ENCODE assay signal across 2 cellular contexts in the genomic region with DNA sequence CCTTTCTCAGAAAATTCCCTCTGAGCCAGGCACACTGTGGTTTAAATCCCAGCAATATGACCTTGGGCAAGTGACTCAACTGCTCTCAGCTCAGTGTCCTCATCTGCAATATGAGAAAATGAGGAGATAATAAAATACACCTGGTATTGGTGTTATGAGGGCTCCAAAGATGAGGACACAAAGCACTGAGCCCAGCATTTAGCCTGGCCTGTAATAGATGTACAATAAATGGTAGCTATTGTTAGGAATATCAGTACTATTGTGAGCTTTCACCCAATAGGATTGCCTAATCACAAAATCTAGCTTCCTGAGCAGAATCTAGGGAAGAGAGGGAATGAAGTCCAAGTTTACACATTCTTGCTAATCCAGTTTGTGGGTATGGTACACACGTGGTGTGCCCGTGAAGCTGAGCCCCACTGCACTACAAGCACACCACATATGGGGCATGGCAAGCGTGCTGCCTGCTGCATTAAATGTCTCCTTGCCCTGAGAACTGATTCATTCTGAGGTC.
TF ChIP-seq lines count a peak whose summit lies in the region.

No MANE protein-coding gene starts in this region.

TF ChIP-seq in K562, 482 proteins besides CTCF, POLR2A, EP300 and RAD21 (continued from another document):
- TF ChIP-seq, protein P1, sequence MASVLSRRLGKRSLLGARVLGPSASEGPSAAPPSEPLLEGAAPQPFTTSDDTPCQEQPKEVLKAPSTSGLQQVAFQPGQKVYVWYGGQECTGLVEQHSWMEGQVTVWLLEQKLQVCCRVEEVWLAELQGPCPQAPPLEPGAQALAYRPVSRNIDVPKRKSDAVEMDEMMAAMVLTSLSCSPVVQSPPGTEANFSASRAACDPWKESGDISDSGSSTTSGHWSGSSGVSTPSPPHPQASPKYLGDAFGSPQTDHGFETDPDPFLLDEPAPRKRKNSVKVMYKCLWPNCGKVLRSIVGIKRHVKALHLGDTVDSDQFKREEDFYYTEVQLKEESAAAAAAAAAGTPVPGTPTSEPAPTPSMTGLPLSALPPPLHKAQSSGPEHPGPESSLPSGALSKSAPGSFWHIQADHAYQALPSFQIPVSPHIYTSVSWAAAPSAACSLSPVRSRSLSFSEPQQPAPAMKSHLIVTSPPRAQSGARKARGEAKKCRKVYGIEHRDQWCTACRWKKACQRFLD (CRISPR knock-in tag; IDR thresholded peaks at IDR 0.05): no peak
- TF ChIP-seq C11orf30 (IDR thresholded peaks at IDR 0.05; ENCODE audit: low read depth) (no peak), CEBPB (tag; IDR thresholded peaks at IDR 0.05) (peak; percentile 62), PCBP1 (IDR thresholded peaks at IDR 0.05; ENCODE audit: low read depth, low read length, poor library complexity, severe bottlenecking) (no peak), FOXJ3 (CRISPR knock-in tag; IDR thresholded peaks at IDR 0.05) (no peak), FOXK1 (CRISPR knock-in tag; IDR thresholded peaks at IDR 0.05; ENCODE audit: borderline replicate concordance) (no peak), SREBF1 (IDR thresholded peaks at IDR 0.05; ENCODE audit: borderline replicate concordance, low read depth, low read length) (no peak)
- TF ChIP-seq, protein P2, sequence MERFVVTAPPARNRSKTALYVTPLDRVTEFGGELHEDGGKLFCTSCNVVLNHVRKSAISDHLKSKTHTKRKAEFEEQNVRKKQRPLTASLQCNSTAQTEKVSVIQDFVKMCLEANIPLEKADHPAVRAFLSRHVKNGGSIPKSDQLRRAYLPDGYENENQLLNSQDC (CRISPR knock-in tag; IDR thresholded peaks at IDR 0.05): no peak
- TF ChIP-seq, protein P3, sequence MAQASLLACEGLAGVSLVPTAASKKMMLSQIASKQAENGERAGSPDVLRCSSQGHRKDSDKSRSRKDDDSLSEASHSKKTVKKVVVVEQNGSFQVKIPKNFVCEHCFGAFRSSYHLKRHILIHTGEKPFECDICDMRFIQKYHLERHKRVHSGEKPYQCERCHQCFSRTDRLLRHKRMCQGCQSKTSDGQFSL (CRISPR knock-in tag; IDR thresholded peaks at IDR 0.05): no peak
- TF ChIP-seq, protein P3 (tag; IDR thresholded peaks at IDR 0.05): no peak
- TF ChIP-seq, protein P4, sequence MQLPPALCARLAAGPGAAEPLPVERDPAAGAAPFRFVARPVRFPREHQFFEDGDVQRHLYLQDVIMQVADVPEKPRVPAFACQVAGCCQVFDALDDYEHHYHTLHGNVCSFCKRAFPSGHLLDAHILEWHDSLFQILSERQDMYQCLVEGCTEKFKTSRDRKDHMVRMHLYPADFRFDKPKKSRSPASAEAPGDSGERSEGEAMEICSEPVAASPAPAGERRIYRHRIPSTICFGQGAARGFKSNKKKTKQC (CRISPR knock-in tag; IDR thresholded peaks at IDR 0.05): no peak
TF ChIP-seq in K562: peak in this region for 3.

TF ChIP-seq in HepG2, 621 proteins besides CTCF, POLR2A, EP300 and RAD21 (continued from another document and continues in another):
- TF ChIP-seq, protein P5, sequence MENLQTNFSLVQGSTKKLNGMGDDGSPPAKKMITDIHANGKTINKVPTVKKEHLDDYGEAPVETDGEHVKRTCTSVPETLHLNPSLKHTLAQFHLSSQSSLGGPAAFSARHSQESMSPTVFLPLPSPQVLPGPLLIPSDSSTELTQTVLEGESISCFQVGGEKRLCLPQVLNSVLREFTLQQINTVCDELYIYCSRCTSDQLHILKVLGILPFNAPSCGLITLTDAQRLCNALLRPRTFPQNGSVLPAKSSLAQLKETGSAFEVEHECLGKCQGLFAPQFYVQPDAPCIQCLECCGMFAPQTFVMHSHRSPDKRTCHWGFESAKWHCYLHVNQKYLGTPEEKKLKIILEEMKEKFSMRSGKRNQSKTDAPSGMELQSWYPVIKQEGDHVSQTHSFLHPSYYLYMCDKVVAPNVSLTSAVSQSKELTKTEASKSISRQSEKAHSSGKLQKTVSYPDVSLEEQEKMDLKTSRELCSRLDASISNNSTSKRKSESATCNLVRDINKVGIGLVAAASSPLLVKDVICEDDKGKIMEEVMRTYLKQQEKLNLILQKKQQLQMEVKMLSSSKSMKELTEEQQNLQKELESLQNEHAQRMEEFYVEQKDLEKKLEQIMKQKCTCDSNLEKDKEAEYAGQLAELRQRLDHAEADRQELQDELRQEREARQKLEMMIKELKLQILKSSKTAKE (CRISPR knock-in tag; IDR thresholded peaks at IDR 0.05; ENCODE audit: borderline replicate concordance): peak; percentile 73
- TF ChIP-seq HES4 (CRISPR knock-in tag; IDR thresholded peaks at IDR 0.05; ENCODE audit: borderline replicate concordance) (no peak), GATAD2A (CRISPR knock-in tag; IDR thresholded peaks at IDR 0.05) (peak; percentile 97), ZNF3 (CRISPR knock-in tag; IDR thresholded peaks at IDR 0.05) (peak; percentile 97), SOX5 (CRISPR knock-in tag; IDR thresholded peaks at IDR 0.05; ENCODE audit: borderline replicate concordance) (peak; percentile 96), ZNF660 (CRISPR knock-in tag; IDR thresholded peaks at IDR 0.05; ENCODE audit: borderline replicate concordance, low read depth) (no peak), MTF2 (CRISPR knock-in tag; IDR thresholded peaks at IDR 0.05; ENCODE audit: borderline replicate concordance) (no peak), RFXAP (CRISPR knock-in tag; IDR thresholded peaks at IDR 0.05; ENCODE audit: borderline replicate concordance) (peak; percentile 65; the same call in 1 of the 2 replicates), ONECUT2 (CRISPR knock-in tag; IDR thresholded peaks at IDR 0.05) (no peak), JARID2 (CRISPR knock-in tag; IDR thresholded peaks at IDR 0.05; ENCODE audit: insufficient replicate concordance) (no peak), ZSCAN29 (CRISPR knock-in tag; conservative IDR thresholded peaks at IDR 0.05) (no peak), ZSCAN25 (CRISPR knock-in tag; IDR thresholded peaks at IDR 0.05) (peak; percentile 33; the same call in 1 of the 2 replicates), SMYD3 (CRISPR knock-in tag; IDR thresholded peaks at IDR 0.05) (no peak; the same call in 1 of the 2 replicates), ZSCAN12 (CRISPR knock-in tag; IDR thresholded peaks at IDR 0.05) (no peak), SP1 (IDR thresholded peaks at IDR 0.05) (no peak), SP1 (CRISPR knock-in tag; IDR thresholded peaks at IDR 0.05) (peak; percentile 23; the same call in 1 of the 2 replicates), FOXP1 (IDR thresholded peaks at IDR 0.05) (no peak), FOXP1 (CRISPR knock-in tag; IDR thresholded peaks at IDR 0.05) (peak; percentile 84), NCOA2 (CRISPR knock-in tag; IDR thresholded peaks at IDR 0.05) (peak; percentile 93), ZNF343 (CRISPR knock-in tag; IDR thresholded peaks at IDR 0.05) (no peak), MEIS2 (CRISPR knock-in tag; IDR thresholded peaks at IDR 0.05) (0 out of 2 replicates have a peak, but pooled peaks have one; percentile 56), JUNB (CRISPR knock-in tag; IDR thresholded peaks at IDR 0.05; ENCODE audit: borderline replicate concordance) (no peak), SYNCRIP (IDR thresholded peaks at IDR 0.05; ENCODE audit: insufficient read depth, low read depth, low read length) (no peak), HOXA5 (CRISPR knock-in tag; IDR thresholded peaks at IDR 0.05) (0 out of 2 replicates have a peak, but pooled peaks have one; percentile 50), ZNF556 (CRISPR knock-in tag; IDR thresholded peaks at IDR 0.05; ENCODE audit: borderline replicate concordance) (no peak), ZNF143 (CRISPR knock-in tag; IDR thresholded peaks at IDR 0.05) (no peak), THAP11 (CRISPR knock-in tag; IDR thresholded peaks at IDR 0.05) (peak; percentile 75), ZFP36 (IDR thresholded peaks at IDR 0.05; ENCODE audit: borderline replicate concordance, low read depth, low read length, partially characterized antibody) (no peak), ZNF615 (CRISPR knock-in tag; IDR thresholded peaks at IDR 0.05; ENCODE audit: borderline replicate concordance) (no peak), SMARCC2 (IDR thresholded peaks at IDR 0.05) (no peak), RFX5 (IDR thresholded peaks at IDR 0.05; ENCODE audit: low read depth, low read length) (no peak), ZNF329 (CRISPR knock-in tag; IDR thresholded peaks at IDR 0.05; ENCODE audit: low read depth) (no peak), ZMYM3 (CRISPR knock-in tag; IDR thresholded peaks at IDR 0.05) (peak; percentile 84; the same call in 1 of the 2 replicates)
- TF ChIP-seq, protein P6, sequence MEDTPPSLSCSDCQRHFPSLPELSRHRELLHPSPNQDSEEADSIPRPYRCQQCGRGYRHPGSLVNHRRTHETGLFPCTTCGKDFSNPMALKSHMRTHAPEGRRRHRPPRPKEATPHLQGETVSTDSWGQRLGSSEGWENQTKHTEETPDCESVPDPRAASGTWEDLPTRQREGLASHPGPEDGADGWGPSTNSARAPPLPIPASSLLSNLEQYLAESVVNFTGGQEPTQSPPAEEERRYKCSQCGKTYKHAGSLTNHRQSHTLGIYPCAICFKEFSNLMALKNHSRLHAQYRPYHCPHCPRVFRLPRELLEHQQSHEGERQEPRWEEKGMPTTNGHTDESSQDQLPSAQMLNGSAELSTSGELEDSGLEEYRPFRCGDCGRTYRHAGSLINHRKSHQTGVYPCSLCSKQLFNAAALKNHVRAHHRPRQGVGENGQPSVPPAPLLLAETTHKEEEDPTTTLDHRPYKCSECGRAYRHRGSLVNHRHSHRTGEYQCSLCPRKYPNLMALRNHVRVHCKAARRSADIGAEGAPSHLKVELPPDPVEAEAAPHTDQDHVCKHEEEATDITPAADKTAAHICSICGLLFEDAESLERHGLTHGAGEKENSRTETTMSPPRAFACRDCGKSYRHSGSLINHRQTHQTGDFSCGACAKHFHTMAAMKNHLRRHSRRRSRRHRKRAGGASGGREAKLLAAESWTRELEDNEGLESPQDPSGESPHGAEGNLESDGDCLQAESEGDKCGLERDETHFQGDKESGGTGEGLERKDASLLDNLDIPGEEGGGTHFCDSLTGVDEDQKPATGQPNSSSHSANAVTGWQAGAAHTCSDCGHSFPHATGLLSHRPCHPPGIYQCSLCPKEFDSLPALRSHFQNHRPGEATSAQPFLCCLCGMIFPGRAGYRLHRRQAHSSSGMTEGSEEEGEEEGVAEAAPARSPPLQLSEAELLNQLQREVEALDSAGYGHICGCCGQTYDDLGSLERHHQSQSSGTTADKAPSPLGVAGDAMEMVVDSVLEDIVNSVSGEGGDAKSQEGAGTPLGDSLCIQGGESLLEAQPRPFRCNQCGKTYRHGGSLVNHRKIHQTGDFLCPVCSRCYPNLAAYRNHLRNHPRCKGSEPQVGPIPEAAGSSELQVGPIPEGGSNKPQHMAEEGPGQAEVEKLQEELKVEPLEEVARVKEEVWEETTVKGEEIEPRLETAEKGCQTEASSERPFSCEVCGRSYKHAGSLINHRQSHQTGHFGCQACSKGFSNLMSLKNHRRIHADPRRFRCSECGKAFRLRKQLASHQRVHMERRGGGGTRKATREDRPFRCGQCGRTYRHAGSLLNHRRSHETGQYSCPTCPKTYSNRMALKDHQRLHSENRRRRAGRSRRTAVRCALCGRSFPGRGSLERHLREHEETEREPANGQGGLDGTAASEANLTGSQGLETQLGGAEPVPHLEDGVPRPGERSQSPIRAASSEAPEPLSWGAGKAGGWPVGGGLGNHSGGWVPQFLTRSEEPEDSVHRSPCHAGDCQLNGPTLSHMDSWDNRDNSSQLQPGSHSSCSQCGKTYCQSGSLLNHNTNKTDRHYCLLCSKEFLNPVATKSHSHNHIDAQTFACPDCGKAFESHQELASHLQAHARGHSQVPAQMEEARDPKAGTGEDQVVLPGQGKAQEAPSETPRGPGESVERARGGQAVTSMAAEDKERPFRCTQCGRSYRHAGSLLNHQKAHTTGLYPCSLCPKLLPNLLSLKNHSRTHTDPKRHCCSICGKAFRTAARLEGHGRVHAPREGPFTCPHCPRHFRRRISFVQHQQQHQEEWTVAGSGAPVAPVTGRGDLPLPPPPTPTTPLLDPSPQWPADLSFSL (CRISPR knock-in tag; IDR thresholded peaks at IDR 0.05): peak; percentile 75
- TF ChIP-seq, protein P7, sequence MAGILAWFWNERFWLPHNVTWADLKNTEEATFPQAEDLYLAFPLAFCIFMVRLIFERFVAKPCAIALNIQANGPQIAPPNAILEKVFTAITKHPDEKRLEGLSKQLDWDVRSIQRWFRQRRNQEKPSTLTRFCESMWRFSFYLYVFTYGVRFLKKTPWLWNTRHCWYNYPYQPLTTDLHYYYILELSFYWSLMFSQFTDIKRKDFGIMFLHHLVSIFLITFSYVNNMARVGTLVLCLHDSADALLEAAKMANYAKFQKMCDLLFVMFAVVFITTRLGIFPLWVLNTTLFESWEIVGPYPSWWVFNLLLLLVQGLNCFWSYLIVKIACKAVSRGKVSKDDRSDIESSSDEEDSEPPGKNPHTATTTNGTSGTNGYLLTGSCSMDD (CRISPR knock-in tag; IDR thresholded peaks at IDR 0.05): no peak
- TF ChIP-seq, protein P8, sequence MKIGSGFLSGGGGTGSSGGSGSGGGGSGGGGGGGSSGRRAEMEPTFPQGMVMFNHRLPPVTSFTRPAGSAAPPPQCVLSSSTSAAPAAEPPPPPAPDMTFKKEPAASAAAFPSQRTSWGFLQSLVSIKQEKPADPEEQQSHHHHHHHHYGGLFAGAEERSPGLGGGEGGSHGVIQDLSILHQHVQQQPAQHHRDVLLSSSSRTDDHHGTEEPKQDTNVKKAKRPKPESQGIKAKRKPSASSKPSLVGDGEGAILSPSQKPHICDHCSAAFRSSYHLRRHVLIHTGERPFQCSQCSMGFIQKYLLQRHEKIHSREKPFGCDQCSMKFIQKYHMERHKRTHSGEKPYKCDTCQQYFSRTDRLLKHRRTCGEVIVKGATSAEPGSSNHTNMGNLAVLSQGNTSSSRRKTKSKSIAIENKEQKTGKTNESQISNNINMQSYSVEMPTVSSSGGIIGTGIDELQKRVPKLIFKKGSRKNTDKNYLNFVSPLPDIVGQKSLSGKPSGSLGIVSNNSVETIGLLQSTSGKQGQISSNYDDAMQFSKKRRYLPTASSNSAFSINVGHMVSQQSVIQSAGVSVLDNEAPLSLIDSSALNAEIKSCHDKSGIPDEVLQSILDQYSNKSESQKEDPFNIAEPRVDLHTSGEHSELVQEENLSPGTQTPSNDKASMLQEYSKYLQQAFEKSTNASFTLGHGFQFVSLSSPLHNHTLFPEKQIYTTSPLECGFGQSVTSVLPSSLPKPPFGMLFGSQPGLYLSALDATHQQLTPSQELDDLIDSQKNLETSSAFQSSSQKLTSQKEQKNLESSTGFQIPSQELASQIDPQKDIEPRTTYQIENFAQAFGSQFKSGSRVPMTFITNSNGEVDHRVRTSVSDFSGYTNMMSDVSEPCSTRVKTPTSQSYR (CRISPR knock-in tag; IDR thresholded peaks at IDR 0.05; ENCODE audit: borderline replicate concordance): peak; percentile 59; the same call in 1 of the 2 replicates
- TF ChIP-seq, protein P9, sequence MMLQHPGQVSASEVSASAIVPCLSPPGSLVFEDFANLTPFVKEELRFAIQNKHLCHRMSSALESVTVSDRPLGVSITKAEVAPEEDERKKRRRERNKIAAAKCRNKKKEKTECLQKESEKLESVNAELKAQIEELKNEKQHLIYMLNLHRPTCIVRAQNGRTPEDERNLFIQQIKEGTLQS (CRISPR knock-in tag; IDR thresholded peaks at IDR 0.05): no peak; the same call in 1 of the 2 replicates
- TF ChIP-seq, protein P10, sequence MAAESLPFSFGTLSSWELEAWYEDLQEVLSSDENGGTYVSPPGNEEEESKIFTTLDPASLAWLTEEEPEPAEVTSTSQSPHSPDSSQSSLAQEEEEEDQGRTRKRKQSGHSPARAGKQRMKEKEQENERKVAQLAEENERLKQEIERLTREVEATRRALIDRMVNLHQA (CRISPR knock-in tag; IDR thresholded peaks at IDR 0.05): no peak
